Comparison of ENCODE assay signal across 17 cellular contexts in the genomic region with DNA sequence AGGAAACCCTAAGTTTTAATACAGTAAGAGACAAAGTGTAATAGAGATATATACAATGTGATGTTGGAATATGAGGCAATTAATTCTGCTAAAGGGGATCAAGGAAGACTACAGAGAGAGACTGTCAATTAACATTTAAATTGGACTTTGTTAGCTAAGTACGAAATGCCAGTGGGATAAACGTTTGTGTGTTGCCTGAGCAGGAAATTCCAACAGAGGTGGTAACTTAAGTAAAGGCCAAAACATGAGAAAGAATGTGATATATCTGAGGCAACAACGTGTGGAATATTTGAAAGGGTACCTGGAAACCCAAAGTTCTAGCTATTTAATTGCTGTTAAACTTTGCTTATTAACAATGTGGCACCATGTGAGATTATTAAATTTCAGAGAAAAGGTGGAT.
"Had no signal": no experiment of that assay in that cellular context is flagged by ENCODE, and none has a peak within 500 bp of the region (broad histone marks: within the 10 kb centered on the region; RNA-seq: fewer than 3 reads in every experiment).

No MANE protein-coding gene starts in this region.

- H3K4me3 ChIP-seq: left lung, right atrium auricular region, SK-N-MC, tibial nerve had no signal

- ATAC-seq: activated CD4-positive, alpha-beta T cell treated with anti-CD3 and anti-CD28 coated beads for 36 hours; effector memory CD8-positive, alpha-beta T cell; left lung; stimulated activated memory B cell treated with anti-CD40 and anti-IgM and Interleukin-4, amounts not matched to agents 10 μg/mL and 1 μg/mL and 100 μg/mL, for 72 hours; T-cell had no signal

- H3K4me1 ChIP-seq: left lung, parathyroid adenoma, right atrium auricular region, tibial nerve had no signal

- H3K27ac Mint-ChIP-seq: activated CD4-positive, alpha-beta T cell treated with anti-CD3 and anti-CD28 coated beads for 36 hours; activated naive CD4-positive, alpha-beta T cell treated with anti-CD3 and anti-CD28 coated beads, Interleukin-2, amount 10 ng/mL, durations not matched to agents 7 days and 5 days; brain; dendritic cell treated with granulocyte-macrophage colony-stimulating factor and Interleukin-4, amounts not matched to agents 40 ng/mL and 50 ng/mL, for 4 days; effector memory CD8-positive, alpha-beta T cell; memory B cell; stimulated activated memory B cell treated with anti-CD40 and anti-IgM and Interleukin-4, amounts not matched to agents 10 μg/mL and 1 μg/mL and 100 μg/mL, for 72 hours; T-cell had no signal

- H3K36me3 ChIP-seq: left lung, right atrium auricular region, tibial nerve had no signal

- DNase-seq: activated CD4-positive, alpha-beta T cell treated with anti-CD3 and anti-CD28 coated beads for 36 hours; activated naive CD4-positive, alpha-beta T cell treated with anti-CD3 and anti-CD28 coated beads, Interleukin-2, amount 10 ng/mL, durations not matched to agents 7 days and 5 days; effector memory CD8-positive, alpha-beta T cell; hippocampal formation; left lung; small intestine; T-cell; T1000 had no signal

- H3K27me3 Mint-ChIP-seq: activated CD4-positive, alpha-beta T cell treated with anti-CD3 and anti-CD28 coated beads for 36 hours; activated naive CD4-positive, alpha-beta T cell treated with anti-CD3 and anti-CD28 coated beads, Interleukin-2, amount 10 ng/mL, durations not matched to agents 7 days and 5 days; dendritic cell treated with granulocyte-macrophage colony-stimulating factor and Interleukin-4, amounts not matched to agents 40 ng/mL and 50 ng/mL, for 4 days; effector memory CD8-positive, alpha-beta T cell; memory B cell; stimulated activated memory B cell treated with anti-CD40 and anti-IgM and Interleukin-4, amounts not matched to agents 10 μg/mL and 1 μg/mL and 100 μg/mL, for 72 hours; T-cell had no signal

- H3K27ac ChIP-seq: left lung, parathyroid adenoma, right atrium auricular region, SK-N-MC, tibial nerve, VCaP had no signal

- H3K79me2 ChIP-seq: parathyroid adenoma had no signal

- H3K9ac ChIP-seq: parathyroid adenoma had no signal

- H3K4me3 Mint-ChIP-seq: activated CD4-positive, alpha-beta T cell treated with anti-CD3 and anti-CD28 coated beads for 36 hours; activated naive CD4-positive, alpha-beta T cell treated with anti-CD3 and anti-CD28 coated beads, Interleukin-2, amount 10 ng/mL, durations not matched to agents 7 days and 5 days; brain; dendritic cell treated with granulocyte-macrophage colony-stimulating factor and Interleukin-4, amounts not matched to agents 40 ng/mL and 50 ng/mL, for 4 days; effector memory CD8-positive, alpha-beta T cell; memory B cell; stimulated activated memory B cell treated with anti-CD40 and anti-IgM and Interleukin-4, amounts not matched to agents 10 μg/mL and 1 μg/mL and 100 μg/mL, for 72 hours; T-cell had no signal

- H3K27me3 ChIP-seq: left lung, right atrium auricular region, tibial nerve had no signal

- H3K4me1 Mint-ChIP-seq: activated CD4-positive, alpha-beta T cell treated with anti-CD3 and anti-CD28 coated beads for 36 hours; activated naive CD4-positive, alpha-beta T cell treated with anti-CD3 and anti-CD28 coated beads, Interleukin-2, amount 10 ng/mL, durations not matched to agents 7 days and 5 days; brain; memory B cell; stimulated activated memory B cell treated with anti-CD40 and anti-IgM and Interleukin-4, amounts not matched to agents 10 μg/mL and 1 μg/mL and 100 μg/mL, for 72 hours; T-cell had no signal

- H3K9me3 ChIP-seq: left lung, right atrium auricular region, tibial nerve had no signal
